ENCODE assay signal across 1 cellular context in the genomic region with DNA sequence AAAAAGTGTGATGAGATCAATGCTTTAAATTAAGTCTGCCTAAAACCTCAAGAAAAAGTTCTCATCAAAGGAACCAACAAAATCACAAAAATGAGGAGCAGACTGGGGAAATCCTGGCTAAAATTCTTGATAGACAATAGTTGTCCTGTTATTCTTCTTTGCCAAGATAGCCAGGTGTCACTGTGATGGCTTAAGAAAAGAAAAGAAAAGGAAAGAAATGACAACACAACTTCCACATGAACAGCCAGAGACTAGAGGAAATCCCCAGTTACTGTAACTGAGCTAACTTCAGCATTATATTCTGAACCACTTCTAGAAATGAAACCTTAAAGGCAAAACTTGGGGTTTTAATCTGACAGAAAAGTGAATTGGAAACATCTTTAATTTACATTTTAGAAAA.
TF ChIP-seq lines count a peak whose summit lies in the region.

No MANE protein-coding gene starts in this region.

TF ChIP-seq in GM23338, 12 proteins besides CTCF, POLR2A, EP300 and RAD21 (continued from another document):
- TF ChIP-seq REST (IDR thresholded peaks at IDR 0.05; ENCODE audit: unreplicated experiment) (no peak), POLR2AphosphoS5 (IDR thresholded peaks at IDR 0.05; ENCODE audit: low read depth) (no peak), CREB1 (CRISPR knock-in tag; IDR thresholded peaks at IDR 0.05; ENCODE audit: low read depth) (no peak)
